In genomic region chr20:50704971-50705370, GRCh38 we compare ENCODE assay signal across 27 cellular contexts. TPM values are rescaled to one million over a fixed set of nuclear protein-coding genes. Genes with fewer than 3 reads are reported as not detected.
DNase-seq lines count a peak whose midpoint lies in the region; ATAC-seq and TF ChIP-seq lines count a peak whose summit lies in the region.
"Had no signal": no experiment of that assay in that cellular context is flagged by ENCODE, and none has a peak within 500 bp of the region (broad histone marks: within the 10 kb centered on the region; RNA-seq: fewer than 3 reads in every experiment).

No MANE protein-coding gene starts in this region.

- peaks cover 13% of the 10 kb centered on the region for H3K4me1 Mint-ChIP-seq in HFFc6 (ENCODE audit: low read depth)
- no peaks in the 10 kb centered on the region for H3K4me1 Mint-ChIP-seq in stimulated activated effector memory CD8-positive, alpha-beta T cell treated with anti-CD3 and anti-CD28 coated beads, Interleukin-12 subunit alpha, Interleukin-12 subunit beta, amount 100 ng/mL, for 72 hours
- H3K4me1 Mint-ChIP-seq: activated B cell treated with CpG ODN at 0.5 μM for 24 hours; B cell; CD8-positive, alpha-beta memory T cell had no signal

- H3K27ac Mint-ChIP-seq in HFFc6 = no peak overlapping the region
- no peak overlapping the region for H3K27ac Mint-ChIP-seq in stimulated activated effector memory CD8-positive, alpha-beta T cell treated with anti-CD3 and anti-CD28 coated beads, Interleukin-12 subunit alpha, Interleukin-12 subunit beta, amount 100 ng/mL, for 72 hours
- H3K27ac Mint-ChIP-seq: activated B cell treated with CpG ODN at 0.5 μM for 24 hours; B cell; CD8-positive, alpha-beta memory T cell; dendritic cell treated with granulocyte-macrophage colony-stimulating factor and Interleukin-4, amounts not matched to agents 40 ng/mL and 50 ng/mL, for 4 days; naive thymus-derived CD4-positive, alpha-beta T cell had no signal

- TF ChIP-seq CTCF in HFFc6 (IDR thresholded peaks at IDR 0.05) = no peak
- no peak for TF ChIP-seq CTCF in ascending aorta (IDR thresholded peaks at IDR 0.05)

- intact Hi-C loops in ascending aorta (cut with DNase I) = no loop called here

- ATAC-seq in stimulated activated effector memory CD8-positive, alpha-beta T cell treated with anti-CD3 and anti-CD28 coated beads, Interleukin-12 subunit alpha, Interleukin-12 subunit beta, amount 100 ng/mL, for 72 hours = no peak
- ATAC-seq: naive thymus-derived CD4-positive, alpha-beta T cell; Right ventricle myocardium inferior had no signal

- no peaks in the 10 kb centered on the region for H3K9me3 Mint-ChIP-seq in HFFc6
- H3K9me3 Mint-ChIP-seq in stimulated activated effector memory CD8-positive, alpha-beta T cell treated with anti-CD3 and anti-CD28 coated beads, Interleukin-12 subunit alpha, Interleukin-12 subunit beta, amount 100 ng/mL, for 72 hours = no peaks in the 10 kb centered on the region
- H3K9me3 Mint-ChIP-seq: activated B cell treated with CpG ODN at 0.5 μM for 24 hours; CD8-positive, alpha-beta memory T cell; dendritic cell treated with granulocyte-macrophage colony-stimulating factor and Interleukin-4, amounts not matched to agents 40 ng/mL and 50 ng/mL, for 4 days; naive thymus-derived CD4-positive, alpha-beta T cell had no signal

- H3K9me3 ChIP-seq in ascending aorta = no peaks in the 10 kb centered on the region
- H3K9me3 ChIP-seq: esophagus squamous epithelium had no signal

- no peaks in the 10 kb centered on the region for H3K36me3 ChIP-seq in ascending aorta
- H3K36me3 ChIP-seq: esophagus squamous epithelium had no signal

- H3K4me3 ChIP-seq in ascending aorta = no peak overlapping the region
- H3K4me3 ChIP-seq: esophagus squamous epithelium, skin epidermis had no signal

- DNase-seq in EH (ENCODE audit: low read depth) (peak; percentile 38), HFFc6 (peak; percentile 29), astrocyte of the hippocampus (ENCODE audit: low read depth, low spot score) (peak; percentile 31), iris pigment epithelial cell (ENCODE audit: low read depth) (peak; percentile 78), HuH-7 (ENCODE audit: low spot score) (no peak), ascending aorta (ENCODE audit: low spot score in 2 of 2) (no peak)
- DNase-seq in stimulated activated effector memory CD8-positive, alpha-beta T cell treated with anti-CD3 and anti-CD28 coated beads, Interleukin-12 subunit alpha, Interleukin-12 subunit beta, amount 100 ng/mL, for 72 hours (ENCODE audit: low spot score in 2 of 2) = no peak
- no peak for DNase-seq in stimulated activated CD4-positive, alpha-beta T cell treated with anti-CD3 and anti-CD28 coated beads, Interleukin-4, amount 100 ng/mL, for 4 hours
- DNase-seq: activated B cell treated with CpG ODN at 0.5 μM for 24 hours; activated CD4-positive, alpha-beta T cell treated with anti-CD3 and anti-CD28 coated beads, Interleukin-2, amount 50 U/mL, for 48 hours; activated effector memory CD4-positive, alpha-beta T cell treated with anti-CD3 and anti-CD28 coated beads, Interleukin-2, amount 50 U/mL, for 16 hours; activated T-cell treated with anti-CD3 and anti-CD28 coated beads for 4 hours; CD8-positive, alpha-beta memory T cell; esophagus squamous epithelium; GOT3; head of caudate nucleus; naive thymus-derived CD4-positive, alpha-beta T cell; NCI-H1105; NCI-H1930; NCI-H774; occipital lobe; SW 1271; trophoblast cell had no signal

- no peak overlapping the region for H3K4me3 Mint-ChIP-seq in HFFc6
- H3K4me3 Mint-ChIP-seq in stimulated activated effector memory CD8-positive, alpha-beta T cell treated with anti-CD3 and anti-CD28 coated beads, Interleukin-12 subunit alpha, Interleukin-12 subunit beta, amount 100 ng/mL, for 72 hours = no peak overlapping the region
- H3K4me3 Mint-ChIP-seq: activated B cell treated with CpG ODN at 0.5 μM for 24 hours; B cell; CD8-positive, alpha-beta memory T cell; dendritic cell treated with granulocyte-macrophage colony-stimulating factor and Interleukin-4, amounts not matched to agents 40 ng/mL and 50 ng/mL, for 4 days; naive thymus-derived CD4-positive, alpha-beta T cell had no signal

- H3K27ac ChIP-seq in ascending aorta = no peak overlapping the region
- H3K27ac ChIP-seq: esophagus squamous epithelium, skin epidermis had no signal

- H3K27me3 Mint-ChIP-seq in HFFc6 (ENCODE audit: insufficient read depth) = peaks cover 11% of the 10 kb centered on the region

- no peaks in the 10 kb centered on the region for H3K27me3 ChIP-seq in ascending aorta

- no peaks in the 10 kb centered on the region for H3K36me3 Mint-ChIP-seq in HFFc6 (ENCODE audit: low read depth)
- H3K36me3 Mint-ChIP-seq in stimulated activated effector memory CD8-positive, alpha-beta T cell treated with anti-CD3 and anti-CD28 coated beads, Interleukin-12 subunit alpha, Interleukin-12 subunit beta, amount 100 ng/mL, for 72 hours = no peaks in the 10 kb centered on the region
- H3K36me3 Mint-ChIP-seq: naive thymus-derived CD4-positive, alpha-beta T cell had no signal

- H3K4me1 ChIP-seq in ascending aorta = no peaks in the 10 kb centered on the region
- H3K4me1 ChIP-seq: esophagus squamous epithelium had no signal

RNA-seq across cellular contexts. Expression of gene RIPOR3, which starts 13.6 kb away (rescaled TPM):
- total RNA-seq in HFFc6 (2021; fragmentation: NEBNext Ultra II Directional; extraction: Animal tissue kit (Norgen Biotek cat#: 25700)) = under 1 TPM; 0.07 to 0.25 (median 0.11) TPM
- 15.1 TPM for total RNA-seq in ascending aorta
- total RNA-seq: activated B cell treated with CpG ODN at 0.5 μM for 24 hours; CD8-positive, alpha-beta memory T cell had no signal

RNA-seq across cellular contexts. Expression of gene PARD6B, which starts 26.4 kb away (rescaled TPM):
- under 1 TPM; 0.24 to 0.68 (median 0.51) TPM for total RNA-seq in HFFc6 (2021; fragmentation: NEBNext Ultra II Directional; extraction: Animal tissue kit (Norgen Biotek cat#: 25700))
- 1.2 TPM for total RNA-seq in ascending aorta

Comparison
In these comparisons a context has a peak if more than half of its experiments do, and no peak if none do; other contexts are left out.
1. DNase-seq: peak in EH (single experiment), HFFc6 (single experiment), astrocyte of the hippocampus (single experiment) and iris pigment epithelial cell (single experiment); none in stimulated activated effector memory CD8-positive, alpha-beta T cell treated with anti-CD3 and anti-CD28 coated beads, Interleukin-12 subunit alpha, Interleukin-12 subunit beta, amount 100 ng/mL, for 72 hours (0 of 2), stimulated activated CD4-positive, alpha-beta T cell treated with anti-CD3 and anti-CD28 coated beads, Interleukin-4, amount 100 ng/mL, for 4 hours (0 of 2), HuH-7 (single experiment) and ascending aorta (0 of 2).
2. RNA of gene RIPOR3, which starts 13.6 kb away (total RNA-seq): 15.1 TPM in ascending aorta (single experiment); 0.07 to 0.25 TPM in HFFc6; every median in the first group is over 10 times any median in the second.